In the genomic region with DNA sequence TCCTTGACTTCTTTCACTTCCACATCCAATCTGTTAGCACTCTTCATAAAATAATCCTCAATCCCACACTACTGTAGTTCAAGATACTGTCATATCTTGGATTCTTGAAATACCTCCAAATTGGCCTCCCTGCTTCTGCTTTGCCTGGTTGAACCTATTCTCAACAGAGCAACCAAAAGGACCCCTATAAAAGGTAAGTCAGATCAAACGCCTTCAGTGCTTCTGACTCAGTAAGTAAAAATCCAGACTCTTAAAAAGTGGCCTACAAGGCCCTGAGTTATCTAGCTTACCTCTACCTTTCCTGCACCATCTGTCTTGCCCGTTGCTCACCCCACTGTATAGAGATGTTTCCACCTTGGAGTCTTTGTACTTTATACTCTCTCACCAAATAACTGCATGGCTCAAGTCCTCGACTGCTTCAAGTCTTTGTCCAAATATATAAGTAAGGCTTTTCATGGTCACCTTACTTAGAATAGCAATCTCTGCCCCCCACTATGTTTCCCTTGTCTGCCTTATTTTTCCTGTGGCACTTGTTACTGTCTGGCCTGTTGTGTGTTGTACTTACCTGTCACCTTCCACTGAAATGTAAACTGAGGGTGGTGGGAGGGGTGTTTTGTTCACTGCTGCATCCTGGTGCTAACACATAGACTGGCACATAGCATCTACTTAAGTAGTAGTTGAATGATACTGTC, we compare ENCODE assay signal across 1 cellular context.
TF ChIP-seq lines count a peak whose summit lies in the region.

No MANE protein-coding gene starts in this region.

TF ChIP-seq in liver, 16 proteins besides CTCF, POLR2A, EP300 and RAD21 (continued from another document):
- TF ChIP-seq, protein P1, sequence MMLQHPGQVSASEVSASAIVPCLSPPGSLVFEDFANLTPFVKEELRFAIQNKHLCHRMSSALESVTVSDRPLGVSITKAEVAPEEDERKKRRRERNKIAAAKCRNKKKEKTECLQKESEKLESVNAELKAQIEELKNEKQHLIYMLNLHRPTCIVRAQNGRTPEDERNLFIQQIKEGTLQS (IDR thresholded peaks at IDR 0.05) = no peak
- TF ChIP-seq, protein P2, sequence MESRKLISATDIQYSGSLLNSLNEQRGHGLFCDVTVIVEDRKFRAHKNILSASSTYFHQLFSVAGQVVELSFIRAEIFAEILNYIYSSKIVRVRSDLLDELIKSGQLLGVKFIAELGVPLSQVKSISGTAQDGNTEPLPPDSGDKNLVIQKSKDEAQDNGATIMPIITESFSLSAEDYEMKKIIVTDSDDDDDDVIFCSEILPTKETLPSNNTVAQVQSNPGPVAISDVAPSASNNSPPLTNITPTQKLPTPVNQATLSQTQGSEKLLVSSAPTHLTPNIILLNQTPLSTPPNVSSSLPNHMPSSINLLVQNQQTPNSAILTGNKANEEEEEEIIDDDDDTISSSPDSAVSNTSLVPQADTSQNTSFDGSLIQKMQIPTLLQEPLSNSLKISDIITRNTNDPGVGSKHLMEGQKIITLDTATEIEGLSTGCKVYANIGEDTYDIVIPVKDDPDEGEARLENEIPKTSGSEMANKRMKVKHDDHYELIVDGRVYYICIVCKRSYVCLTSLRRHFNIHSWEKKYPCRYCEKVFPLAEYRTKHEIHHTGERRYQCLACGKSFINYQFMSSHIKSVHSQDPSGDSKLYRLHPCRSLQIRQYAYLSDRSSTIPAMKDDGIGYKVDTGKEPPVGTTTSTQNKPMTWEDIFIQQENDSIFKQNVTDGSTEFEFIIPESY (IDR thresholded peaks at IDR 0.05) = no peak
- no peak for TF ChIP-seq NR2F2 (IDR thresholded peaks at IDR 0.05)
TF ChIP-seq in liver: peak in this region for 0.
